In genomic region chr4:123479944-123480343, GRCh38 we compare ENCODE assay signal across 1 cellular context.
A peak's percentile ranks its signal among the peaks of the same experiment; 100 is the strongest.
TF ChIP-seq lines count a peak whose summit lies in the region.

No MANE protein-coding gene starts in this region.

TF ChIP-seq in HepG2, 621 proteins besides CTCF, POLR2A, EP300 and RAD21 (continued from another document and continues in another):
- TF ChIP-seq ZGPAT (CRISPR knock-in tag; IDR thresholded peaks at IDR 0.05) (peak; percentile 61), BCL6 (CRISPR knock-in tag; IDR thresholded peaks at IDR 0.05) (peak; percentile 93), ZNF703 (CRISPR knock-in tag; IDR thresholded peaks at IDR 0.05; ENCODE audit: borderline replicate concordance) (no peak), SIN3A (IDR thresholded peaks at IDR 0.05; ENCODE audit: borderline replicate concordance, low read depth, low read length) (0 out of 2 replicates have a peak, but pooled peaks have one; percentile 53), PATZ1 (CRISPR knock-in tag; IDR thresholded peaks at IDR 0.05) (peak; percentile 50; the same call in 1 of the 2 replicates), SMC3 (IDR thresholded peaks at IDR 0.05; ENCODE audit: low read length) (peak; percentile 64), ZNF883 (CRISPR knock-in tag; IDR thresholded peaks at IDR 0.05; ENCODE audit: not compliant biosample characterization) (no peak), ZNF740 (CRISPR knock-in tag; IDR thresholded peaks at IDR 0.05) (no peak), ZNF317 (CRISPR knock-in tag; IDR thresholded peaks at IDR 0.05) (0 out of 2 replicates have a peak, but pooled peaks have one; percentile 22), TGIF2 (CRISPR knock-in tag; IDR thresholded peaks at IDR 0.05) (peak; percentile 82; the same call in 1 of the 2 replicates), HMGXB4 (CRISPR knock-in tag; IDR thresholded peaks at IDR 0.05; ENCODE audit: borderline replicate concordance in 1 of 2, low read depth in 1 of 2) (0 out of 4 replicates have a peak, but pooled peaks of 1 of the 2 experiments have one; percentile 29), TFDP1 (CRISPR knock-in tag; IDR thresholded peaks at IDR 0.05; ENCODE audit: borderline replicate concordance) (no peak), GATAD1 (CRISPR knock-in tag; IDR thresholded peaks at IDR 0.05) (peak; percentile 72), MXD3 (CRISPR knock-in tag; IDR thresholded peaks at IDR 0.05) (no peak), ZNF3 (CRISPR knock-in tag; IDR thresholded peaks at IDR 0.05) (peak; percentile 66), GPN1 (CRISPR knock-in tag; IDR thresholded peaks at IDR 0.05; ENCODE audit: borderline replicate concordance) (no peak), ZNF577 (CRISPR knock-in tag; IDR thresholded peaks at IDR 0.05; ENCODE audit: borderline replicate concordance, low read depth) (no peak), ZNF264 (CRISPR knock-in tag; IDR thresholded peaks at IDR 0.05) (peak; percentile 51; the same call in 1 of the 2 replicates), MYC (CRISPR knock-in tag; IDR thresholded peaks at IDR 0.05; ENCODE audit: borderline replicate concordance) (no peak), MZF1 (CRISPR knock-in tag; IDR thresholded peaks at IDR 0.05; ENCODE audit: borderline replicate concordance) (no peak), ISL2 (CRISPR knock-in tag; IDR thresholded peaks at IDR 0.05) (peak; percentile 93), ZNF670 (CRISPR knock-in tag; IDR thresholded peaks at IDR 0.05; ENCODE audit: borderline replicate concordance) (no peak), ZNF234 (CRISPR knock-in tag; conservative IDR thresholded peaks at IDR 0.05) (no peak), ZNF296 (CRISPR knock-in tag; conservative IDR thresholded peaks at IDR 0.05) (no peak), ZNF614 (CRISPR knock-in tag; IDR thresholded peaks at IDR 0.05; ENCODE audit: borderline replicate concordance) (peak; percentile 75), MIER2 (CRISPR knock-in tag; IDR thresholded peaks at IDR 0.05) (0 out of 2 replicates have a peak, but pooled peaks have one; percentile 31), RCOR2 (CRISPR knock-in tag; IDR thresholded peaks at IDR 0.05) (peak; percentile 76; the same call in 1 of the 2 replicates), DZIP1 (CRISPR knock-in tag; IDR thresholded peaks at IDR 0.05) (no peak), DRAP1 (CRISPR knock-in tag; IDR thresholded peaks at IDR 0.05) (peak; percentile 51; the same call in 1 of the 2 replicates), HNRNPH1 (optimal IDR thresholded peaks at IDR 0.05; ENCODE audit: low read depth, low read length) (no peak), DPF2 (CRISPR knock-in tag; IDR thresholded peaks at IDR 0.05; ENCODE audit: borderline replicate concordance, low read depth) (peak; percentile 58; the same call in 1 of the 2 replicates), ETV5 (CRISPR knock-in tag; IDR thresholded peaks at IDR 0.05; ENCODE audit: borderline replicate concordance) (peak; percentile 61; the same call in 1 of the 2 replicates), MED1 (CRISPR knock-in tag; IDR thresholded peaks at IDR 0.05) (peak; percentile 92), FOXA1 (IDR thresholded peaks at IDR 0.05) (peak; percentile 45; the same call in 1 of the 2 replicates), FOXA1 (CRISPR knock-in tag; IDR thresholded peaks at IDR 0.05) (peak; percentile 99), SNAPC4 (CRISPR knock-in tag; IDR thresholded peaks at IDR 0.05) (no peak), SSRP1 (CRISPR knock-in tag; IDR thresholded peaks at IDR 0.05) (0 out of 2 replicates have a peak, but pooled peaks have one; percentile 69), ZEB1 (IDR thresholded peaks at IDR 0.05; ENCODE audit: insufficient replicate concordance, low read depth) (peak; percentile 62)
- TF ChIP-seq, protein P1, sequence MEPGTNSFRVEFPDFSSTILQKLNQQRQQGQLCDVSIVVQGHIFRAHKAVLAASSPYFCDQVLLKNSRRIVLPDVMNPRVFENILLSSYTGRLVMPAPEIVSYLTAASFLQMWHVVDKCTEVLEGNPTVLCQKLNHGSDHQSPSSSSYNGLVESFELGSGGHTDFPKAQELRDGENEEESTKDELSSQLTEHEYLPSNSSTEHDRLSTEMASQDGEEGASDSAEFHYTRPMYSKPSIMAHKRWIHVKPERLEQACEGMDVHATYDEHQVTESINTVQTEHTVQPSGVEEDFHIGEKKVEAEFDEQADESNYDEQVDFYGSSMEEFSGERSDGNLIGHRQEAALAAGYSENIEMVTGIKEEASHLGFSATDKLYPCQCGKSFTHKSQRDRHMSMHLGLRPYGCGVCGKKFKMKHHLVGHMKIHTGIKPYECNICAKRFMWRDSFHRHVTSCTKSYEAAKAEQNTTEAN (CRISPR knock-in tag; conservative IDR thresholded peaks at IDR 0.05): peak; percentile 57; the same call in 1 of the 2 replicates
- TF ChIP-seq, protein P2, sequence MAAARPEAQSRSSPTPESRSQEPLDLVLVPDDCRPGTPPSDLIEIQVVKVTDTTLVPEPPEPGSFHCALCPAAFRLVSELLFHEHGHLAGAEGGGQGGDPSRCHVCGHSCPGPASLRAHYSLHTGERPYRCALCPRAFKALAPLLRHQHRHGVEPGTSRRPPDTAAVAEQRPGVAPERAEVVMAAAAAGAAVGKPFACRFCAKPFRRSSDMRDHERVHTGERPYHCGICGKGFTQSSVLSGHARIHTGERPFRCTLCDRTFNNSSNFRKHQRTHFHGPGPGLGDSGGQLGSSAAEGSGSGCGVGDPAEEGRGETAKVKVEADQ (CRISPR knock-in tag; IDR thresholded peaks at IDR 0.05; ENCODE audit: borderline replicate concordance): peak; percentile 30; the same call in 1 of the 2 replicates
- TF ChIP-seq, protein P3, sequence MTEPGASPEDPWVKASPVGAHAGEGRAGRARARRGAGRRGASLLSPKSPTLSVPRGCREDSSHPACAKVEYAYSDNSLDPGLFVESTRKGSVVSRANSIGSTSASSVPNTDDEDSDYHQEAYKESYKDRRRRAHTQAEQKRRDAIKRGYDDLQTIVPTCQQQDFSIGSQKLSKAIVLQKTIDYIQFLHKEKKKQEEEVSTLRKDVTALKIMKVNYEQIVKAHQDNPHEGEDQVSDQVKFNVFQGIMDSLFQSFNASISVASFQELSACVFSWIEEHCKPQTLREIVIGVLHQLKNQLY (CRISPR knock-in tag; IDR thresholded peaks at IDR 0.05): peak; percentile 54; the same call in 1 of the 2 replicates
